Comparison of ENCODE assay signal across 24 cellular contexts in the genomic region with DNA sequence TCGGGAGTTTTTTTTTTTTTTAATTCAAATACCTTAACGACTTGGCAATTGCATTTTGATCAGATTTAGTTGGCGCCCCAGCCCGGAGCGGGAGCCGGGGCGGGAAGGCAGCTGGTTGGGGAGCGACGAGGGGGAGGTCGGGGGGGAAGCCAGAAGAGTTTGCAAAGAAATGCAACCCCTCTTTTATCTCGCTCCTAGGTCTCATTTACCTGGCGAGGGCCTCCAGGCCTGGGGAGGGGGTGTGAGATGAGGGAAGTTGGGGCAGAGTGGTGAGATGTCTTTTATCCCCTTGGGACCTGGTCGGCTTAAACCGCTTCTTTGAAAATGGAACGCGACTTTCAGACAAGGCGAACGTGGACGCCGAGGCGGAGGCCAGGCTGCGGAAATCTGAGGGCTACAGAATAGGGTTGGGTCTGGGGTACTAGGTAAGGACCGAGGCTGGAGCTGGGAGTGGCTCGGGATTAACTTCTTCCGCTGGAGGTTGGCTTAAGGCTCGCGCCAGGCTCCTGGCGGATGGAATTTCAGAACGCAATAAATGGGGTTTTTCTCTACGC. TPM values are rescaled to one million over a fixed set of nuclear protein-coding genes. Genes with fewer than 3 reads are reported as not detected.
DNase-seq lines count a peak whose midpoint lies in the region; ATAC-seq and TF ChIP-seq lines count a peak whose summit lies in the region.
"Had no signal": no experiment of that assay in that cellular context is flagged by ENCODE, and none has a peak within 500 bp of the region (broad histone marks: within the 10 kb centered on the region; RNA-seq: fewer than 3 reads in every experiment).

No MANE protein-coding gene starts in this region.

- H3K4me3 ChIP-seq in H7 (ENCODE audit: insufficient read depth, low read depth, low read length) (peak overlapping the region; percentile 2; the same call in 1 of the 2 replicates), iPS-15b (ENCODE audit: low read depth, low read length) (peak overlapping the region; percentile 31), gastroesophageal sphincter (no peak overlapping the region)
- H3K4me3 ChIP-seq: breast epithelium, vagina had no signal

- H3K9me3 ChIP-seq in iPS-15b (ENCODE audit: control insufficient read depth, insufficient read depth, low read length) (no peaks in the 10 kb centered on the region), gastroesophageal sphincter (no peaks in the 10 kb centered on the region)
- H3K9me3 ChIP-seq: breast epithelium, heart right ventricle, vagina had no signal

- no peaks in the 10 kb centered on the region for H3K36me3 ChIP-seq in H7 (replicated peaks; ENCODE audit: control insufficient read depth, insufficient read depth, low read length)
- no peaks in the 10 kb centered on the region for H3K36me3 ChIP-seq in iPS-15b (ENCODE audit: control insufficient read depth, insufficient read depth, low read length)
- H3K36me3 ChIP-seq in gastroesophageal sphincter, result no peaks in the 10 kb centered on the region
- H3K36me3 ChIP-seq: breast epithelium, heart right ventricle, vagina had no signal

- ATAC-seq in WTC11, result peak; percentile 6; the same call in 1 of the 2 replicates
- ATAC-seq in HG03139 (IDR thresholded peaks at IDR 0.05; ENCODE audit: unreplicated experiment), result no peak
- no peak for ATAC-seq in gastroesophageal sphincter

- no peak overlapping the region for H3K9ac ChIP-seq in iPS-15b (ENCODE audit: low read depth, low read length)

- CTCF ChIA-PET in WTC11 (lab: Charles Lee) (interaction anchor here (1.0 to 9.0 kb wide), 5 partner anchors 48 to 310 kb away, joined by 3 to 152 read pairs (median 3); no protein-coding TSS in a partner anchor), GM10248 (lab: Yijun Ruan, JAX) (interaction anchor here (1.2 kb wide), 1 partner anchor 98 kb away, joined by 3 read pairs; no protein-coding TSS in a partner anchor)

- H3K4me1 ChIP-seq in iPS-15b (ENCODE audit: control insufficient read depth, insufficient read depth, low read length) (peaks cover 17% of the 10 kb centered on the region), gastroesophageal sphincter (peaks cover 0 to 48% (median 26%) of the 10 kb centered on the region in 3 donors)

- WGBS in gastroesophageal sphincter (ENCODE audit: low coverage in 1 of 2), 2 donors, result 30 to 56% methylated on average over 14 to 15 of the region's 30 CpGs

- DNase-seq in H7 (peak; percentile 68), WTC11 (ENCODE audit: low spot score) (peak; percentile 33), progenitor cell of endocrine pancreas (ENCODE audit: low spot score, unreplicated experiment) (no peak), G401 (ENCODE audit: low spot score) (no peak), GM10248 (ENCODE audit: extremely low spot score) (no peak)
- DNase-seq: activated CD4-positive, alpha-beta memory T cell treated with anti-CD3 and anti-CD28 coated beads for 36 hours; activated T-cell treated with anti-CD3 and anti-CD28 coated beads, Interleukin-2, amount 50 U/mL, for 24 hours; CD8-positive, alpha-beta memory T cell; DMS79 treated with DMSO at 0.1 percent for 48 hours; GOT3; heart right ventricle; IMR-90; kidney glomerular epithelial cell; NCI-H1694; NCI-H446; occipital lobe had no signal

- H3K27ac Mint-ChIP-seq in WTC11 (no peak overlapping the region), progenitor cell of endocrine pancreas (no peak overlapping the region)
- H3K27ac Mint-ChIP-seq: activated CD4-positive, alpha-beta memory T cell treated with anti-CD3 and anti-CD28 coated beads for 36 hours; activated naive CD4-positive, alpha-beta T cell treated with anti-CD3 and anti-CD28 coated beads, Interleukin-2, amount 50 U/mL, for 24 hours; activated T-cell treated with anti-CD3 and anti-CD28 coated beads, Interleukin-2, amount 50 U/mL, for 24 hours; CD8-positive, alpha-beta memory T cell had no signal

- H3K4me1 Mint-ChIP-seq in WTC11, result peaks cover 43% of the 10 kb centered on the region
- peaks cover 27% of the 10 kb centered on the region for H3K4me1 Mint-ChIP-seq in progenitor cell of endocrine pancreas (ENCODE audit: low read depth)

- no peaks in the 10 kb centered on the region for H3K9me3 Mint-ChIP-seq in WTC11
- H3K9me3 Mint-ChIP-seq in progenitor cell of endocrine pancreas (ENCODE audit: low read depth), result no peaks in the 10 kb centered on the region
- H3K9me3 Mint-ChIP-seq: activated CD4-positive, alpha-beta memory T cell treated with anti-CD3 and anti-CD28 coated beads for 36 hours; activated naive CD4-positive, alpha-beta T cell treated with anti-CD3 and anti-CD28 coated beads, Interleukin-2, amount 50 U/mL, for 24 hours; activated T-cell treated with anti-CD3 and anti-CD28 coated beads, Interleukin-2, amount 50 U/mL, for 24 hours had no signal

- H3K4me3 Mint-ChIP-seq in WTC11 (peak overlapping the region; percentile 65), progenitor cell of endocrine pancreas (ENCODE audit: low read depth) (peak overlapping the region; percentile 44)
- H3K4me3 Mint-ChIP-seq: activated CD4-positive, alpha-beta memory T cell treated with anti-CD3 and anti-CD28 coated beads for 36 hours; activated naive CD4-positive, alpha-beta T cell treated with anti-CD3 and anti-CD28 coated beads, Interleukin-2, amount 50 U/mL, for 24 hours; activated T-cell treated with anti-CD3 and anti-CD28 coated beads, Interleukin-2, amount 50 U/mL, for 24 hours had no signal

- H3K36me3 Mint-ChIP-seq in WTC11 (no peaks in the 10 kb centered on the region), progenitor cell of endocrine pancreas (ENCODE audit: insufficient read depth) (no peaks in the 10 kb centered on the region)
- H3K36me3 Mint-ChIP-seq: activated CD4-positive, alpha-beta memory T cell treated with anti-CD3 and anti-CD28 coated beads for 36 hours; activated naive CD4-positive, alpha-beta T cell treated with anti-CD3 and anti-CD28 coated beads, Interleukin-2, amount 50 U/mL, for 24 hours; CD8-positive, alpha-beta memory T cell had no signal

- H3K27me3 Mint-ChIP-seq in WTC11 (ENCODE audit: low read depth), result peaks cover 99% of the 10 kb centered on the region
- peaks cover 90% of the 10 kb centered on the region for H3K27me3 Mint-ChIP-seq in progenitor cell of endocrine pancreas

- H3K27me3 ChIP-seq in H7 (ENCODE audit: control insufficient read depth, insufficient read depth, low read length), result peaks cover 90% of the 10 kb centered on the region
- peaks cover 96% of the 10 kb centered on the region for H3K27me3 ChIP-seq in iPS-15b (ENCODE audit: control insufficient read depth, insufficient read depth, low read length)
- H3K27me3 ChIP-seq in gastroesophageal sphincter, result peaks cover 81% of the 10 kb centered on the region

- TF ChIP-seq POLR2A in gastroesophageal sphincter (IDR thresholded peaks at IDR 0.05), result no peak

- no peak for TF ChIP-seq CTCF in WTC11 (IDR thresholded peaks at IDR 0.05)
- TF ChIP-seq CTCF in progenitor cell of endocrine pancreas (IDR thresholded peaks at IDR 0.05; ENCODE audit: unreplicated experiment), result no peak
- no peak for TF ChIP-seq CTCF in GM10248 (IDR thresholded peaks at IDR 0.05; ENCODE audit: control extremely low read depth, extremely low read depth, low read depth, missing control alignments)
- TF ChIP-seq CTCF in gastroesophageal sphincter (IDR thresholded peaks at IDR 0.05), result no peak

- POLR2A ChIA-PET in WTC11 (lab: Charles Lee) (interaction anchor here (0.6 kb wide), 1 partner anchor 92 kb away, joined by 4 read pairs; no protein-coding TSS in a partner anchor), GM10248 (lab: Yijun Ruan, JAX) (no interaction called here)

- no peak for TF ChIP-seq EP300 in gastroesophageal sphincter (IDR thresholded peaks at IDR 0.05)

- no peak overlapping the region for H3K27ac ChIP-seq in gastroesophageal sphincter
- H3K27ac ChIP-seq: breast epithelium, heart right ventricle, vagina had no signal

- in situ Hi-C loops in G401 (cut with HindIII; ENCODE audit: low sequenced_read_pairs), result no loop called here

TF ChIP-seq in WTC11, 78 proteins besides CTCF, POLR2A, EP300 and RAD21:
- TF ChIP-seq NFATC4 (CRISPR knock-in tag; IDR thresholded peaks at IDR 0.05) (no peak), ZNF423 (CRISPR knock-in tag; IDR thresholded peaks at IDR 0.05) (no peak)

RNA-seq across cellular contexts. Expression of a gene that starts 40.3 kb away (rescaled TPM):
- not detected in 2 replicates for total RNA-seq in H7 (2014; rRNA removed; shearing (Covaris generic))
- total RNA-seq in WTC11 (2021) (not detected in 3 replicates), progenitor cell of endocrine pancreas (not detected in 2 replicates), gastroesophageal sphincter (not detected)
- not detected in 2 replicates for total RNA-seq in G401 (2014; rRNA removed; shearing (Covaris generic))
- total RNA-seq: activated CD4-positive, alpha-beta memory T cell treated with anti-CD3 and anti-CD28 coated beads for 36 hours; breast epithelium; CD8-positive, alpha-beta memory T cell; fibroblast of lung; heart right ventricle; IMR-90; mononuclear cell; occipital lobe; vagina had no signal

Comparison
In these comparisons a context has a peak if more than half of its experiments do, and no peak if none do; other contexts are left out.
1. DNase-seq: peak in H7 (single experiment) and WTC11 (single experiment); none in progenitor cell of endocrine pancreas (single experiment), G401 (single experiment) and GM10248 (single experiment).
2. H3K4me3 ChIP-seq: peak in H7 (single experiment) and iPS-15b (single experiment); none in gastroesophageal sphincter (0 of 2).